8 cellular contexts compared by ENCODE assay signal in genomic region chr3:44624696-44625528, GRCh38. TPM values are rescaled to one million over a fixed set of nuclear protein-coding genes. Genes with fewer than 3 reads are reported as not detected.
DNase-seq lines count a peak whose midpoint lies in the region; ATAC-seq, FAIRE-seq and TF ChIP-seq lines count a peak whose summit lies in the region.

TSS of gene ZNF197 (plus strand) at chr3:44625036. CDS start at chr3:44629155, 4,119 bp downstream.

- peak within 1 kb of the TSS; percentile 94 for H3K4me2 ChIP-seq in Loucy (ENCODE audit: low read depth, low read length, poor library complexity, severe bottlenecking)
- H3K4me2 ChIP-seq in osteoblast (ENCODE audit: insufficient read depth, low read length) = peak within 1 kb of the TSS; percentile 91

- H3K27ac ChIP-seq in osteoblast (ENCODE audit: low read depth, low read length) (peak within 1 kb of the TSS; percentile 62), thoracic aorta (peak within 1 kb of the TSS; percentile 62 to 77)

- H3K9me2 ChIP-seq in Loucy (replicated peaks; ENCODE audit: low read depth, low read length) = no peaks in the 10 kb centered on the region

- FAIRE-seq in H54 (lab: Jason Lieb, UNC) = peak; percentile 98

- H3K36me3 ChIP-seq in Loucy (ENCODE audit: insufficient read depth, low read length) (peaks cover 2% of the 10 kb centered on the region; the same call in 1 of the 2 replicates), osteoblast (ENCODE audit: insufficient read depth, low read length) (peaks cover 10% of the 10 kb centered on the region), thoracic aorta (peaks cover 8% of the 10 kb centered on the region)

- H3K9ac ChIP-seq in Loucy (ENCODE audit: low read depth, low read length, poor library complexity, severe bottlenecking) = peak within 1 kb of the TSS; percentile 84

- no peaks in the 10 kb centered on the region for H3K27me3 Mint-ChIP-seq in activated naive CD4-positive, alpha-beta T cell treated with anti-CD3 and anti-CD28 coated beads, Interleukin-2, amount 50 U/mL, for 24 hours

- peak within 1 kb of the TSS; percentile 68 for H3K27ac Mint-ChIP-seq in activated naive CD4-positive, alpha-beta T cell treated with anti-CD3 and anti-CD28 coated beads, Interleukin-2, amount 50 U/mL, for 24 hours

- no peaks in the 10 kb centered on the region for H3F3A ChIP-seq in Loucy (ENCODE audit: low read depth)

- TF ChIP-seq CTCF in Loucy (conservative IDR thresholded peaks at IDR 0.05; ENCODE audit: low read length) = no peak; the same call in 1 of the 2 replicates
- no peak for TF ChIP-seq CTCF in osteoblast (IDR thresholded peaks at IDR 0.05; ENCODE audit: extremely low read depth, low read depth, low read length)
- peak; percentile 16 for TF ChIP-seq CTCF in thoracic aorta (IDR thresholded peaks at IDR 0.05)

- H3K4me3 ChIP-seq in Loucy (ENCODE audit: low read length, poor library complexity, severe bottlenecking) (peak within 1 kb of the TSS; percentile 75), osteoblast (ENCODE audit: insufficient read depth, low read length) (peak within 1 kb of the TSS; percentile 78), thoracic aorta (peak within 1 kb of the TSS; percentile 83)

- H3K27me3 ChIP-seq in Loucy (ENCODE audit: insufficient read depth, low read length, poor library complexity, severe bottlenecking) (no peaks in the 10 kb centered on the region), osteoblast (ENCODE audit: insufficient read depth, low read length) (no peaks in the 10 kb centered on the region), thoracic aorta (replicated peaks; ENCODE audit: insufficient read depth) (no peaks in the 10 kb centered on the region)

- H2AFZ ChIP-seq in Loucy (ENCODE audit: low read length) (peak within 1 kb of the TSS; percentile 90), osteoblast (ENCODE audit: low read length) (peak within 1 kb of the TSS; percentile 97)

- peaks cover 37% of the 10 kb centered on the region for H3K79me2 ChIP-seq in Loucy (ENCODE audit: insufficient read depth, low read length)
- H3K79me2 ChIP-seq in osteoblast (ENCODE audit: insufficient read depth, low read length) = peaks cover 40% of the 10 kb centered on the region

- peak; percentile 93 for ATAC-seq in thoracic aorta (ENCODE audit: insufficient number of reproducible peaks, low FRiP score, low read depth)

- TF ChIP-seq POLR2A in H54 (IDR thresholded peaks at IDR 0.05; ENCODE audit: low read depth, low read length) = peak; percentile 76

- intact Hi-C loops in head of caudate nucleus (cut with DNase I) = no loop called here

- peaks cover 9% of the 10 kb centered on the region for H3K36me3 Mint-ChIP-seq in activated naive CD4-positive, alpha-beta T cell treated with anti-CD3 and anti-CD28 coated beads, Interleukin-2, amount 50 U/mL, for 24 hours

- peaks cover 12% of the 10 kb centered on the region for H4K20me1 ChIP-seq in Loucy (ENCODE audit: insufficient read depth, low read length, poor library complexity, severe bottlenecking)
- no peaks in the 10 kb centered on the region for H4K20me1 ChIP-seq in osteoblast (ENCODE audit: insufficient read depth, low read length)

- H3K9me3 Mint-ChIP-seq in activated naive CD4-positive, alpha-beta T cell treated with anti-CD3 and anti-CD28 coated beads, Interleukin-2, amount 50 U/mL, for 24 hours = no peaks in the 10 kb centered on the region

- H3K4me1 Mint-ChIP-seq in activated naive CD4-positive, alpha-beta T cell treated with anti-CD3 and anti-CD28 coated beads, Interleukin-2, amount 50 U/mL, for 24 hours = peaks cover 35% of the 10 kb centered on the region

- peak within 1 kb of the TSS; percentile 92 for H3K4me3 Mint-ChIP-seq in activated naive CD4-positive, alpha-beta T cell treated with anti-CD3 and anti-CD28 coated beads, Interleukin-2, amount 50 U/mL, for 24 hours

- peak; percentile 51 for DNase-seq in GDM1 (lab: John Stamatoyannopoulos, UW)
- DNase-seq in H54 (ENCODE audit: insufficient read length, low spot score) = peak; percentile 80
- peak; percentile 93 for DNase-seq in SK-N-DZ (ENCODE audit: low spot score)
- peak; percentile 82 to 97 (median 90) for DNase-seq in head of caudate nucleus
- peak; percentile 94 for DNase-seq in osteoblast (ENCODE audit: insufficient read length, low spot score, missing footprints)
- peak; percentile 59 for DNase-seq in thoracic aorta (ENCODE audit: low spot score)

- no peaks in the 10 kb centered on the region for H3K9me3 ChIP-seq in Loucy (ENCODE audit: insufficient read depth, low read depth, low read length)
- H3K9me3 ChIP-seq in osteoblast (ENCODE audit: low read depth, low read length) = no peaks in the 10 kb centered on the region
- H3K9me3 ChIP-seq in thoracic aorta = no peaks in the 10 kb centered on the region

- H3K4me1 ChIP-seq in Loucy (ENCODE audit: insufficient read depth, low read length, poor library complexity, severe bottlenecking) (peaks cover 19% of the 10 kb centered on the region), osteoblast (ENCODE audit: insufficient read depth, low read length) (peaks cover 11% of the 10 kb centered on the region), thoracic aorta (ENCODE audit: control insufficient read depth in 1 of 2, low read depth in 2 of 2) (peaks cover 12 to 19% of the 10 kb centered on the region in 2 donors)

RNA-seq across cellular contexts. Expression of gene ZNF197, which starts in this region (rescaled TPM):
- polyA plus RNA-seq in SK-N-DZ (2014; cell fraction: cytosol; rRNA removed) = 7.4 and 14.5 TPM in 2 replicates
- polyA plus RNA-seq in SK-N-DZ (2014; cell fraction: nucleus; rRNA removed) = 8.9 and 15.8 TPM in 2 replicates
- total RNA-seq in osteoblast (17.7 and 18.6 TPM in 2 replicates), thoracic aorta (10 to 100 TPM in 1 of 2 donors, 1 to 10 TPM in 1; 9.6 to 20.0 TPM)

Comparison
In these comparisons a context has a peak if more than half of its experiments do, and no peak if none do; other contexts are left out.
1. Peak in every context shown above with its lines: DNase-seq, ATAC-seq, H3K4me3 ChIP-seq and H3K27ac ChIP-seq.